In the genomic region with DNA sequence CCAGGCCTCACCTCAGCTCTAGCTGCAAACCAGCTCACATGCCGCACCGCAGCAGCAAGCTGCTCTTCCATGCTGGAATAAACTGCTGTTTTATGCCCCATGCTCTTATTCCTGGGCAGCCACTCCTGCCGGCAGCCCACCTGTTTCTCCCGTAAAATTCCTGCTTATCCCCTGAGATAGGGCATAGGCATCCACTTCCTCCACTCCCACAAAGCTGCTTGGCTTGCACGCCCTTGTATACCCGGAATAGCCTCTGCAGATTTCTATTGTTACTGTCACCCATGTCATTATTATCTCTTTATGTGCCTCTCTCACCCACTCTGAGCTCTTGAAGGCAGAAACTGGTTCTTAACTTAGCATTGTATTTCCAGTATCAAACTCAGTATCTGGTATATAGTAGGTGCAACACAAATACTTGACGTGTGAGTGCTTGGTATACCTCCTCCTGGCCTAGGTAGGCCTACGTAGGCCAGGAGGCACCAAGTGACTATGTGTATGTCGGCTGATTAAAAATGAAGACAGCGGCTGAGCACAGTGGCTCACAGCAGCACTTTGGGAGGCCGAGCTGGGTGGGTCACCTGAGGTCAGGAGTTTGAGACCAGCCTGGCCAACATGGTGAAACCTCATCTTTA, we compare ENCODE assay signal across 19 cellular contexts.
"Had no signal": no experiment of that assay in that cellular context is flagged by ENCODE, and none has a peak within 500 bp of the region (broad histone marks: within the 10 kb centered on the region; RNA-seq: fewer than 3 reads in every experiment).

No MANE protein-coding gene starts in this region.

- H3K27ac Mint-ChIP-seq: activated CD4-positive, alpha-beta T cell treated with anti-CD3 and anti-CD28 coated beads for 36 hours had no signal

- ATAC-seq: activated CD4-positive, alpha-beta T cell treated with anti-CD3 and anti-CD28 coated beads for 36 hours; body of pancreas; gastroesophageal sphincter; lower lobe of right lung had no signal

- H3K4me3 ChIP-seq: body of pancreas, gastroesophageal sphincter, lower lobe of right lung, tibial artery, vagina had no signal

- H3K36me3 ChIP-seq: lower lobe of right lung, tibial artery, vagina had no signal

- H3K4me1 ChIP-seq: body of pancreas, gastroesophageal sphincter, lower lobe of right lung, vagina had no signal

- H3K27me3 Mint-ChIP-seq: activated CD4-positive, alpha-beta T cell treated with anti-CD3 and anti-CD28 coated beads for 36 hours; central memory CD8-positive, alpha-beta T cell had no signal

- H3K36me3 Mint-ChIP-seq: mesothelial cell of epicardium had no signal

- H3K4me1 Mint-ChIP-seq: activated CD4-positive, alpha-beta T cell treated with anti-CD3 and anti-CD28 coated beads for 36 hours; neural crest cell had no signal

- DNase-seq: activated CD4-positive, alpha-beta T cell treated with anti-CD3 and anti-CD28 coated beads for 36 hours; activated CD4-positive, alpha-beta T cell treated with anti-CD3 and anti-CD28 coated beads, Interleukin-2, amount 50 U/mL, for 48 hours; activated naive CD4-positive, alpha-beta T cell; activated T-cell treated with anti-CD3 and anti-CD28 coated beads for 4 hours; body of pancreas; cortex of kidney; immature natural killer cell; kidney glomerular epithelial cell; lower lobe of right lung; stimulated activated naive CD4-positive, alpha-beta T cell treated with Interleukin-2 at 50 U/mL for 16 hours; substantia nigra; SW 1271; T-helper 2 cell; tibial artery had no signal

- H3K4me3 Mint-ChIP-seq: activated CD4-positive, alpha-beta T cell treated with anti-CD3 and anti-CD28 coated beads for 36 hours; central memory CD8-positive, alpha-beta T cell; immature natural killer cell; mesothelial cell of epicardium; neural crest cell had no signal

- H3K9me3 Mint-ChIP-seq: central memory CD8-positive, alpha-beta T cell; immature natural killer cell; neural crest cell had no signal

- H3K9me3 ChIP-seq: body of pancreas, gastroesophageal sphincter, lower lobe of right lung, tibial artery, vagina had no signal

- H3K27me3 ChIP-seq: body of pancreas, gastroesophageal sphincter, tibial artery, vagina had no signal

- H3K27ac ChIP-seq: body of pancreas, gastroesophageal sphincter, lower lobe of right lung, tibial artery, vagina had no signal
